In genomic region chr2:2639251-2640139, GRCh38 we compare ENCODE assay signal across 28 cellular contexts.
DNase-seq lines count a peak whose midpoint lies in the region; ATAC-seq and TF ChIP-seq lines count a peak whose summit lies in the region.
"Had no signal": no experiment of that assay in that cellular context is flagged by ENCODE, and none has a peak within 500 bp of the region (broad histone marks: within the 10 kb centered on the region; RNA-seq: fewer than 3 reads in every experiment).

No MANE protein-coding gene starts in this region.

- no peaks in the 10 kb centered on the region for H3F3A ChIP-seq in GM23338 (replicated peaks; ENCODE audit: low read depth)

- H3K4me3 ChIP-seq in GM23338 = no peak overlapping the region
- H3K4me3 ChIP-seq: A549, heart left ventricle, mucosa of descending colon, right lobe of liver had no signal

- no peaks in the 10 kb centered on the region for H3K79me2 ChIP-seq in GM23338 (replicated peaks; ENCODE audit: insufficient read depth)
- H3K79me2 ChIP-seq: parathyroid adenoma had no signal

- H3K36me3 ChIP-seq in GM23338 (ENCODE audit: insufficient read depth) = no peaks in the 10 kb centered on the region
- H3K36me3 ChIP-seq: heart left ventricle, right lobe of liver had no signal

- no peak overlapping the region for H2AFZ ChIP-seq in GM23338

- peaks cover 8% of the 10 kb centered on the region for H3K4me1 Mint-ChIP-seq in activated naive CD4-positive, alpha-beta T cell treated with anti-CD3 and anti-CD28 coated beads, Interleukin-2, amount 50 U/mL, for 24 hours
- H3K4me1 Mint-ChIP-seq in nephron = peaks cover 49% of the 10 kb centered on the region
- H3K4me1 Mint-ChIP-seq in GM23338 = 0 out of 3 replicates have a peak, but pooled peaks cover 3% of the 10 kb centered on the region

- TF ChIP-seq CTCF in nephron (IDR thresholded peaks at IDR 0.05; ENCODE audit: unreplicated experiment in 3 of 3) = no peak
- TF ChIP-seq CTCF in GM23338 (conservative IDR thresholded peaks at IDR 0.05; ENCODE audit: low read depth in 2 of 2) = no peak

- no peak for DNase-seq in activated naive CD4-positive, alpha-beta T cell treated with anti-CD3 and anti-CD28 coated beads, Interleukin-2, amount 50 U/mL, for 16 hours
- DNase-seq in caudate nucleus (lab: John Stamatoyannopoulos, UW) = peak in 39 of 61 donors; percentile 12 to 89 (median 53)
- no peak for DNase-seq in effector CD4-positive, alpha-beta T cell
- no peak for DNase-seq in SKM-1 treated with dmso at 0.1 percent for 144 hours (lab: John Stamatoyannopoulos, UW; ENCODE audit: unreplicated experiment)
- no peak for DNase-seq in GM23338 (ENCODE audit: low spot score)
- no peak for DNase-seq in T1000 (lab: John Stamatoyannopoulos, UW)
- DNase-seq: activated CD4-positive, alpha-beta T cell treated with anti-CD3 and anti-CD28 coated beads, Interleukin-2, amount 10 ng/mL, durations not matched to agents 24 days and 14 days; activated T-cell treated with anti-CD3 and anti-CD28 coated beads, Interleukin-2, amount 50 U/mL, for 24 hours; AML-193; DND-41; erythroblast; kidney; mucosa of descending colon; NCI-H1048; NCI-H2029 treated with DMSO at 0.1 percent for 48 hours; NCI-H446; right lobe of liver; stimulated activated CD4-positive, alpha-beta T cell treated with anti-CD3 and anti-CD28 coated beads, Interleukin-4, amount 100 ng/mL, for 4 hours; stimulated activated naive B cell treated with anti-CD40 and anti-IgM and Interleukin-4, amounts not matched to agents 10 μg/mL and 1 μg/mL and 100 μg/mL, for 72 hours had no signal

- H3K27ac ChIP-seq in caudate nucleus (ENCODE audit: low read depth, low read length) = no peak overlapping the region
- H3K27ac ChIP-seq in GM23338 (ENCODE audit: low read depth) = no peak overlapping the region
- H3K27ac ChIP-seq: A549, heart left ventricle, parathyroid adenoma, right lobe of liver, VCaP had no signal

- no peaks in the 10 kb centered on the region for H4K20me1 ChIP-seq in GM23338 (replicated peaks; ENCODE audit: insufficient read depth)

- no peaks in the 10 kb centered on the region for H3K9me3 Mint-ChIP-seq in activated naive CD4-positive, alpha-beta T cell treated with anti-CD3 and anti-CD28 coated beads, Interleukin-2, amount 50 U/mL, for 24 hours
- H3K9me3 Mint-ChIP-seq in nephron = no peaks in the 10 kb centered on the region
- peaks cover 4% of the 10 kb centered on the region; the same call in 2 of the 3 replicates for H3K9me3 Mint-ChIP-seq in GM23338
- H3K9me3 Mint-ChIP-seq: activated CD4-positive, alpha-beta T cell treated with anti-CD3 and anti-CD28 coated beads, Interleukin-2, amount 10 ng/mL, durations not matched to agents 24 days and 14 days; activated T-cell treated with anti-CD3 and anti-CD28 coated beads, Interleukin-2, amount 50 U/mL, for 24 hours; T-helper 2 cell treated with Interferon-gamma antibody and Interleukin-4, amounts not matched to agents 5 μg/mL and 100 μg/mL, for 36 hours had no signal

- no peaks in the 10 kb centered on the region for H3K27me3 ChIP-seq in GM23338 (ENCODE audit: insufficient read depth)
- H3K27me3 ChIP-seq: right lobe of liver had no signal

- no peaks in the 10 kb centered on the region for H3K27me3 Mint-ChIP-seq in activated naive CD4-positive, alpha-beta T cell treated with anti-CD3 and anti-CD28 coated beads, Interleukin-2, amount 50 U/mL, for 24 hours
- H3K27me3 Mint-ChIP-seq in nephron (ENCODE audit: low read depth) (peaks cover 32% of the 10 kb centered on the region), GM23338 (ENCODE audit: insufficient read depth, low read depth, poor library complexity) (peaks cover 7% of the 10 kb centered on the region)
- H3K27me3 Mint-ChIP-seq: activated CD4-positive, alpha-beta T cell treated with anti-CD3 and anti-CD28 coated beads, Interleukin-2, amount 10 ng/mL, durations not matched to agents 24 days and 14 days had no signal

- H3K27ac Mint-ChIP-seq in activated naive CD4-positive, alpha-beta T cell treated with anti-CD3 and anti-CD28 coated beads, Interleukin-2, amount 50 U/mL, for 24 hours = peak overlapping the region; percentile 35
- peak overlapping the region; percentile 11 to 72 (median 11) for H3K27ac Mint-ChIP-seq in nephron
- H3K27ac Mint-ChIP-seq in GM23338 = no peak overlapping the region
- H3K27ac Mint-ChIP-seq: activated CD4-positive, alpha-beta T cell treated with anti-CD3 and anti-CD28 coated beads, Interleukin-2, amount 10 ng/mL, durations not matched to agents 24 days and 14 days; activated T-cell treated with anti-CD3 and anti-CD28 coated beads, Interleukin-2, amount 50 U/mL, for 24 hours; natural killer cell treated with Interleukin-12 subunit alpha and Interleukin-12 subunit beta and Interleukin-15 and Interleukin-18, amount 100 ng/mL, for 72 hours; stimulated activated naive B cell treated with anti-CD40 and anti-IgM and Interleukin-4, amounts not matched to agents 10 μg/mL and 1 μg/mL and 100 μg/mL, for 72 hours; T-helper 2 cell treated with Interferon-gamma antibody and Interleukin-4, amounts not matched to agents 5 μg/mL and 100 μg/mL, for 36 hours had no signal

- H3K4me3 Mint-ChIP-seq in activated naive CD4-positive, alpha-beta T cell treated with anti-CD3 and anti-CD28 coated beads, Interleukin-2, amount 50 U/mL, for 24 hours = no peak overlapping the region
- peak overlapping the region in 1 of 3 experiments; percentile 8 for H3K4me3 Mint-ChIP-seq in nephron
- H3K4me3 Mint-ChIP-seq in GM23338 = no peak overlapping the region
- H3K4me3 Mint-ChIP-seq: activated CD4-positive, alpha-beta T cell treated with anti-CD3 and anti-CD28 coated beads, Interleukin-2, amount 10 ng/mL, durations not matched to agents 24 days and 14 days; activated T-cell treated with anti-CD3 and anti-CD28 coated beads, Interleukin-2, amount 50 U/mL, for 24 hours; natural killer cell treated with Interleukin-12 subunit alpha and Interleukin-12 subunit beta and Interleukin-15 and Interleukin-18, amount 100 ng/mL, for 72 hours; stimulated activated naive B cell treated with anti-CD40 and anti-IgM and Interleukin-4, amounts not matched to agents 10 μg/mL and 1 μg/mL and 100 μg/mL, for 72 hours; T-helper 2 cell treated with Interferon-gamma antibody and Interleukin-4, amounts not matched to agents 5 μg/mL and 100 μg/mL, for 36 hours had no signal

- H3K4me1 ChIP-seq in GM23338 (ENCODE audit: insufficient read depth) = no peaks in the 10 kb centered on the region
- H3K4me1 ChIP-seq: A549, heart left ventricle, right lobe of liver had no signal

- H3K4me2 ChIP-seq in GM23338 = no peak overlapping the region
- H3K4me2 ChIP-seq: A549 had no signal

- H3K9me2 ChIP-seq in GM23338 (ENCODE audit: insufficient read depth) = no peaks in the 10 kb centered on the region

- no peaks in the 10 kb centered on the region for H3K36me3 Mint-ChIP-seq in activated naive CD4-positive, alpha-beta T cell treated with anti-CD3 and anti-CD28 coated beads, Interleukin-2, amount 50 U/mL, for 24 hours
- H3K36me3 Mint-ChIP-seq in nephron (ENCODE audit: low read depth) (no peaks in the 10 kb centered on the region), GM23338 (ENCODE audit: low read depth) (peaks cover 4% of the 10 kb centered on the region; the same call in 1 of the 3 replicates)
- H3K36me3 Mint-ChIP-seq: natural killer cell treated with Interleukin-12 subunit alpha and Interleukin-12 subunit beta and Interleukin-15 and Interleukin-18, amount 100 ng/mL, for 72 hours; stimulated activated naive B cell treated with anti-CD40 and anti-IgM and Interleukin-4, amounts not matched to agents 10 μg/mL and 1 μg/mL and 100 μg/mL, for 72 hours had no signal

- no peak for ATAC-seq in GM23338
- ATAC-seq: HCT116; heart left ventricle; mucosa of descending colon; natural killer cell treated with Interleukin-12 subunit alpha and Interleukin-12 subunit beta and Interleukin-15 and Interleukin-18, amount 100 ng/mL, for 72 hours; stimulated activated naive B cell treated with anti-CD40 and anti-IgM and Interleukin-4, amounts not matched to agents 10 μg/mL and 1 μg/mL and 100 μg/mL, for 72 hours had no signal

TF ChIP-seq in GM23338, 12 proteins besides CTCF, POLR2A, EP300 and RAD21:
- TF ChIP-seq ZNF331 (CRISPR knock-in tag; IDR thresholded peaks at IDR 0.05; ENCODE audit: low read depth) = no peak
- TF ChIP-seq POLR2AphosphoS5 (IDR thresholded peaks at IDR 0.05; ENCODE audit: low read depth) = no peak

Comparison
In these comparisons a context has a peak if more than half of its experiments do, and no peak if none do; other contexts are left out.
1. DNase-seq: peak in caudate nucleus (39 of 61); none in activated naive CD4-positive, alpha-beta T cell treated with anti-CD3 and anti-CD28 coated beads, Interleukin-2, amount 50 U/mL, for 16 hours (single experiment), effector CD4-positive, alpha-beta T cell (single experiment), SKM-1 treated with dmso at 0.1 percent for 144 hours (single experiment), GM23338 (single experiment) and T1000 (single experiment).